ENCODE assay signal across 10 cellular contexts in the genomic region with DNA sequence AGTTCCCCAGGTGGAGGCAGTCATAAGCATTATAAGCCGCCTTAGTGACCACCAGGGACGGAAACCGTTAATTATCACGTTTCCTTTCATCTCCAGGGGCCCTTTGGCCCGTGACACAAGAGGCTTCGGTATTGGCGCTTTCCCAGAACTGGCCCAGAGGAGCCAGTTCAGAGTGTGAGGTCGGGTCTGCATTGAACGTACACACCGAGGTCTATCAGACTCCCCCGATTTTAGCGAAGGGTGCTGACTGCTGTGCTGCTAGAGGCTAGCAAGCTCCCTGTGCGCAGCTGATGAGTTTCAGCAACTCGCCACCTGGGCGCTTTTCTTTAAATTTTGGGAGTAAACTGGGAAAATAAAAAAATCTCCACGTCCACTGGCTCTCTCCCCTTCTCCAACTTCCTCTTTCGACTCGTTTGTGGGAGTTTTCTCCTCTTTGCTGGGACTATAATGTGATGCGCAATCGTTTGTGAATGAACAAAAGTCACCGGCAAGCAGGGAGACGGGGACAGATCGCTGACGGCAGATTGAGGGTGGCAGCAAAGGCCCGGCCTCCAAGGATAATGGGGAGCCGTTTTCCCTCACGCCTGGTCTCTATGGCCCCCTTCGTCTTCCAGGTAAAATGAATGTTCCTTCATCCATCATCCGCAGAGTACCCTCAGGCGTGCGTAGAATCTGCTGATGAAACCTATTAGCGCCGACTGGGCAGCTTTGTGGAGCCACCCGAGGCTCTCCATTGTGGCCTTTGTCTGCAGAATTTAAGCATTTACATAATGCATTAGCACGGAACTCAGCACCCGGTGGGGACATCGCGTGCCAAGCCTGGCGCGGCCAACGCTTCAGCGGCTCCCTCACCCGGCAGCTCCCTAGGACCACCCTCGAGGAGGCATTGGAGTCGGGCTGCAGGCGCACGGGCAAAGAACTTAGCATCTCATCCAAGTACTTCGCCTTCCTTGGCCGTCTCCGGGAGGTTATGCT. TPM values are rescaled to one million over a fixed set of nuclear protein-coding genes. Genes with fewer than 3 reads are reported as not detected.
DNase-seq lines count a peak whose midpoint lies in the region; ATAC-seq and TF ChIP-seq lines count a peak whose summit lies in the region.
"Had no signal": no experiment of that assay in that cellular context is flagged by ENCODE, and none has a peak within 500 bp of the region (broad histone marks: within the 10 kb centered on the region; RNA-seq: fewer than 3 reads in every experiment).

No MANE protein-coding gene starts in this region.

- H3K27me3 ChIP-seq in hepatocyte (peaks cover 88% of the 10 kb centered on the region), rectal smooth muscle tissue (ENCODE audit: control insufficient read depth, insufficient read depth, low read length) (no peaks in the 10 kb centered on the region)

- H3K9me3 ChIP-seq in T-helper 17 cell (ENCODE audit: control insufficient read depth, low read length, poor library complexity, severe bottlenecking): no peaks in the 10 kb centered on the region
- H3K9me3 ChIP-seq in hepatocyte (ENCODE audit: low read depth): no peaks in the 10 kb centered on the region

- H3K4me3 Mint-ChIP-seq in T-helper 17 cell (peak overlapping the region; percentile 70), immature natural killer cell (peak overlapping the region in 1 of 5 donors; percentile 5)
- no peak overlapping the region for H3K4me3 Mint-ChIP-seq in activated naive CD4-positive, alpha-beta T cell treated with anti-CD3 and anti-CD28 coated beads for 36 hours

- H3K36me3 Mint-ChIP-seq in T-helper 17 cell (ENCODE audit: low read depth) (no peaks in the 10 kb centered on the region), immature natural killer cell (no peaks in the 10 kb centered on the region)
- H3K36me3 Mint-ChIP-seq in activated naive CD4-positive, alpha-beta T cell treated with anti-CD3 and anti-CD28 coated beads for 36 hours (ENCODE audit: low read depth): no peaks in the 10 kb centered on the region

- H3K4me3 ChIP-seq in hepatocyte (peak overlapping the region; percentile 29), rectal smooth muscle tissue (ENCODE audit: low read length) (peak overlapping the region; percentile 10)

- no peaks in the 10 kb centered on the region for H3K9me2 ChIP-seq in hepatocyte (replicated peaks; ENCODE audit: insufficient read depth)

- H3K36me3 ChIP-seq in hepatocyte (replicated peaks; ENCODE audit: insufficient read depth, low read depth): no peaks in the 10 kb centered on the region
- H3K36me3 ChIP-seq in rectal smooth muscle tissue (ENCODE audit: control insufficient read depth, insufficient read depth, low read length): no peaks in the 10 kb centered on the region

- intact Hi-C loops in activated naive CD4-positive, alpha-beta T cell treated with anti-CD3 and anti-CD28 coated beads for 36 hours (cut with micrococcal nuclease): loop anchor here (2.0 to 10.0 kb wide), 2 partner anchors 191 to 247 kb away; partner anchors contain the start of genes DCHS2 and PLRG1

- no peak for TF ChIP-seq CTCF in hepatocyte (IDR thresholded peaks at IDR 0.05; ENCODE audit: poor library complexity)

- H2AFZ ChIP-seq in hepatocyte: peak overlapping the region; percentile 46

- CTCF ChIA-PET in activated naive CD4-positive, alpha-beta T cell treated with anti-CD3 and anti-CD28 coated beads for 36 hours (lab: Charles Lee): no interaction called here

- H3K4me1 ChIP-seq in hepatocyte (ENCODE audit: insufficient read depth) (peaks cover 25% of the 10 kb centered on the region), rectal smooth muscle tissue (ENCODE audit: control insufficient read depth, insufficient read depth, low read length) (peaks cover 5% of the 10 kb centered on the region)

- peaks cover 13% of the 10 kb centered on the region for H3K4me1 Mint-ChIP-seq in T-helper 17 cell
- H3K4me1 Mint-ChIP-seq in immature natural killer cell: peaks cover 7 to 10% of the 10 kb centered on the region in 2 donors
- peaks cover 20% of the 10 kb centered on the region for H3K4me1 Mint-ChIP-seq in activated naive CD4-positive, alpha-beta T cell treated with anti-CD3 and anti-CD28 coated beads for 36 hours (ENCODE audit: low read depth)

- H3K79me2 ChIP-seq in hepatocyte: no peaks in the 10 kb centered on the region

- no peak overlapping the region for H3K9ac ChIP-seq in rectal smooth muscle tissue (ENCODE audit: low read length)

- H3K27me3 Mint-ChIP-seq in T-helper 17 cell (peaks cover 72% of the 10 kb centered on the region), immature natural killer cell (ENCODE audit: low read depth in 3 of 3) (peaks cover 9 to 16% (median 10%) of the 10 kb centered on the region in 3 donors)
- H3K27me3 Mint-ChIP-seq in activated naive CD4-positive, alpha-beta T cell treated with anti-CD3 and anti-CD28 coated beads for 36 hours (ENCODE audit: low read depth): peaks cover 55% of the 10 kb centered on the region

- DNase-seq in ELR (ENCODE audit: low read depth) (peak; percentile 16), T-helper 17 cell (no peak), hepatocyte (ENCODE audit: low spot score) (peak; percentile 32), immature natural killer cell (no peak)
- DNase-seq in activated naive CD4-positive, alpha-beta T cell treated with anti-CD3 and anti-CD28 coated beads for 36 hours: no peak
- DNase-seq: NCI-H345; stimulated activated CD8-positive, alpha-beta memory T cell treated with anti-CD3 and anti-CD28 coated beads, Interleukin-4, amount 100 ng/mL, for 48 hours had no signal

- H3K27ac Mint-ChIP-seq in T-helper 17 cell: no peak overlapping the region
- H3K27ac Mint-ChIP-seq in immature natural killer cell: no peak overlapping the region
- H3K27ac Mint-ChIP-seq in activated naive CD4-positive, alpha-beta T cell treated with anti-CD3 and anti-CD28 coated beads for 36 hours: no peak overlapping the region

- peaks cover 0 to 11% (median 3%) of the 10 kb centered on the region in 6 donors for H3K9me3 Mint-ChIP-seq in immature natural killer cell
- no peaks in the 10 kb centered on the region for H3K9me3 Mint-ChIP-seq in activated naive CD4-positive, alpha-beta T cell treated with anti-CD3 and anti-CD28 coated beads for 36 hours

- H4K20me1 ChIP-seq in hepatocyte (ENCODE audit: insufficient read depth, poor library complexity, severe bottlenecking): no peaks in the 10 kb centered on the region

- 2% methylated on average over 50 of the region's 50 CpGs for WGBS in hepatocyte (ENCODE audit: low lambda C conversion rate, missing lambda C conversion rate)

- no peak overlapping the region for H3K27ac ChIP-seq in hepatocyte
- H3K27ac ChIP-seq in rectal smooth muscle tissue (ENCODE audit: low read depth, low read length): no peak overlapping the region

- ATAC-seq in T-helper 17 cell (no peak), HG02763 (IDR thresholded peaks at IDR 0.05; ENCODE audit: unreplicated experiment) (no peak), GM19455 (IDR thresholded peaks at IDR 0.05; ENCODE audit: unreplicated experiment) (no peak)

- peak overlapping the region; percentile 92 for H3K4me2 ChIP-seq in hepatocyte

RNA-seq across cellular contexts. Expression of gene LRAT, which starts 1.6 kb away (rescaled TPM):
- total RNA-seq in T-helper 17 cell (not detected), hepatocyte (3.5 and 4.7 TPM in 2 replicates)
- polyA plus RNA-seq in hepatocyte (2.6 and 4.4 TPM in 2 replicates), immature natural killer cell (not detected)
- total RNA-seq in activated naive CD4-positive, alpha-beta T cell treated with anti-CD3 and anti-CD28 coated beads for 36 hours: not detected

RNA-seq across cellular contexts. Expression of gene RBM46, which starts 38.9 kb away (rescaled TPM):
- not detected for total RNA-seq in T-helper 17 cell
- 0.07 TPM in 1 of 2 replicates, not detected in the other for total RNA-seq in hepatocyte
- polyA plus RNA-seq in hepatocyte: not detected in 2 replicates
- polyA plus RNA-seq in immature natural killer cell: not detected
- total RNA-seq in activated naive CD4-positive, alpha-beta T cell treated with anti-CD3 and anti-CD28 coated beads for 36 hours: not detected

Comparison
In these comparisons a context has a peak if more than half of its experiments do, and no peak if none do; other contexts are left out.
1. DNase-seq: peak in ELR (single experiment) and hepatocyte (single experiment); none in T-helper 17 cell (0 of 3), immature natural killer cell (0 of 3) and activated naive CD4-positive, alpha-beta T cell treated with anti-CD3 and anti-CD28 coated beads for 36 hours (single experiment).